ENCODE assay signal across 19 cellular contexts in genomic region chr22:31726692-31727091, GRCh38.
"Had no signal": no experiment of that assay in that cellular context is flagged by ENCODE, and none has a peak within 500 bp of the region (broad histone marks: within the 10 kb centered on the region; RNA-seq: fewer than 3 reads in every experiment).

No MANE protein-coding gene starts in this region.

- H3K9me3 Mint-ChIP-seq: naive thymus-derived CD8-positive, alpha-beta T cell; neural crest cell; stimulated activated effector memory CD8-positive, alpha-beta T cell treated with anti-CD3 and anti-CD28 coated beads, Interleukin-12 subunit alpha, Interleukin-12 subunit beta, amount 100 ng/mL, for 72 hours; stimulated activated naive CD8-positive, alpha-beta T cell treated with anti-CD3 and anti-CD28 coated beads, Interleukin-15, Interleukin-2, amounts not matched to agents 100 ng/mL and 50 ng/mL, for 24 hours had no signal

- H3K27me3 ChIP-seq: gastrocnemius medialis, hepatocyte, ovary, right lobe of liver, testis, transverse colon had no signal

- DNase-seq: effector memory CD4-positive, alpha-beta T cell; gastrocnemius medialis; glutamatergic neuron; kidney; left colon; mucosa of descending colon; naive thymus-derived CD8-positive, alpha-beta T cell; ovary; right lobe of liver; stimulated activated CD4-positive, alpha-beta T cell treated with anti-CD3 and anti-CD28 coated beads, Interleukin-4, amount 100 ng/mL, for 1 hour; stimulated activated CD8-positive, alpha-beta memory T cell treated with anti-CD3 and anti-CD28 coated beads, Interleukin-4, amount 100 ng/mL, for 48 hours; testis; transverse colon had no signal

- H3K27me3 Mint-ChIP-seq: naive thymus-derived CD8-positive, alpha-beta T cell; progenitor cell of endocrine pancreas; stimulated activated naive CD8-positive, alpha-beta T cell treated with anti-CD3 and anti-CD28 coated beads, Interleukin-15, Interleukin-2, amounts not matched to agents 100 ng/mL and 50 ng/mL, for 24 hours had no signal

- H3K4me3 Mint-ChIP-seq: naive thymus-derived CD8-positive, alpha-beta T cell; neural crest cell; stimulated activated effector memory CD8-positive, alpha-beta T cell treated with anti-CD3 and anti-CD28 coated beads, Interleukin-12 subunit alpha, Interleukin-12 subunit beta, amount 100 ng/mL, for 72 hours; stimulated activated naive CD8-positive, alpha-beta T cell treated with anti-CD3 and anti-CD28 coated beads, Interleukin-15, Interleukin-2, amounts not matched to agents 100 ng/mL and 50 ng/mL, for 24 hours had no signal

- H3K4me1 Mint-ChIP-seq: stimulated activated effector memory CD8-positive, alpha-beta T cell treated with anti-CD3 and anti-CD28 coated beads, Interleukin-12 subunit alpha, Interleukin-12 subunit beta, amount 100 ng/mL, for 72 hours had no signal

- H3K27ac Mint-ChIP-seq: naive thymus-derived CD8-positive, alpha-beta T cell; progenitor cell of endocrine pancreas; stimulated activated effector memory CD8-positive, alpha-beta T cell treated with anti-CD3 and anti-CD28 coated beads, Interleukin-12 subunit alpha, Interleukin-12 subunit beta, amount 100 ng/mL, for 72 hours; stimulated activated naive CD8-positive, alpha-beta T cell treated with anti-CD3 and anti-CD28 coated beads, Interleukin-15, Interleukin-2, amounts not matched to agents 100 ng/mL and 50 ng/mL, for 24 hours had no signal

- ATAC-seq: esophagus mucosa; gastrocnemius medialis; left colon; mucosa of descending colon; naive thymus-derived CD8-positive, alpha-beta T cell; right lobe of liver; stimulated activated effector memory CD8-positive, alpha-beta T cell treated with anti-CD3 and anti-CD28 coated beads, Interleukin-12 subunit alpha, Interleukin-12 subunit beta, amount 100 ng/mL, for 72 hours had no signal

- H3K27ac ChIP-seq: gastrocnemius medialis, hepatocyte, ovary, right lobe of liver, testis, transverse colon had no signal

- H3K4me1 ChIP-seq: testis had no signal

- H3K9me3 ChIP-seq: gastrocnemius medialis, mucosa of descending colon, ovary, right lobe of liver, testis, transverse colon had no signal

- H3K4me3 ChIP-seq: gastrocnemius medialis, hepatocyte, mucosa of descending colon, ovary, right lobe of liver, testis, transverse colon had no signal

- H3K36me3 ChIP-seq: ovary had no signal
